28 cellular contexts compared by ENCODE assay signal in the genomic region with DNA sequence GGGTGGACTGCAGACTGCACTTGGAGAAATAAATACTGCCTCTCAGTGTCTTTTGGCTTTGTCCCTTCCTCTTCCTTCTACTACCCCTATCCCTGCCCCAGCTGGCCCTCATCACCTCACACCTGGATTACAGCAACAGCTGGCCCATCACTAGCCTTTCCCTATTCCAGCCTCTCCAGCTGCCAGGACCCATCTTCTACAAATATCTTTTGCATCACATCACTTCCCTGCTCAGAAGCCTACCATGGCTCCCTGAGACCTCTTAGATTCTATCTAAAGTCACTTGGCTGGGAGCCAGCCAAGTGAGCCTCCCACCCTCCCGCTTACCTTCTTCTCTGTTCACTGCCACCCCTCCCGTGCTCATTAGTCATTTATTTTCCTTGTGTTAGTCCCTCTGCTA.
DNase-seq lines count a peak whose midpoint lies in the region; ATAC-seq and TF ChIP-seq lines count a peak whose summit lies in the region.
"Had no signal": no experiment of that assay in that cellular context is flagged by ENCODE, and none has a peak within 500 bp of the region (broad histone marks: within the 10 kb centered on the region; RNA-seq: fewer than 3 reads in every experiment).

No MANE protein-coding gene starts in this region.

- H3K4me3 ChIP-seq in fibroblast of pulmonary artery (replicated peaks; ENCODE audit: low read depth, low read length), result no peak overlapping the region
- H3K4me3 ChIP-seq: adrenal gland, GM23338, transverse colon had no signal

- intact Hi-C loops in natural killer cell (cut with micrococcal nuclease) (no loop called here), left colon (cut with DNase I, micrococcal nuclease) (no loop called here)

- no peaks in the 10 kb centered on the region for H3K36me3 Mint-ChIP-seq in natural killer cell
- no peaks in the 10 kb centered on the region for H3K36me3 Mint-ChIP-seq in natural killer cell treated with Interleukin-12 subunit alpha and Interleukin-12 subunit beta and Interleukin-15 and Interleukin-18, amount 100 ng/mL, for 72 hours
- peaks cover under 1 to 8% (median 5%) of the 10 kb centered on the region in 3 donors for H3K36me3 Mint-ChIP-seq in naive thymus-derived CD8-positive, alpha-beta T cell

- peaks cover 0 to 6% of the 10 kb centered on the region in 2 donors for H3K27me3 Mint-ChIP-seq in natural killer cell (ENCODE audit: low read depth in 2 of 2)
- H3K27me3 Mint-ChIP-seq in natural killer cell treated with Interleukin-12 subunit alpha and Interleukin-12 subunit beta and Interleukin-15 and Interleukin-18, amount 100 ng/mL, for 72 hours, result peaks cover 0 to 21% of the 10 kb centered on the region in 2 donors
- H3K27me3 Mint-ChIP-seq in naive thymus-derived CD8-positive, alpha-beta T cell, result no peaks in the 10 kb centered on the region

- peaks cover 34 to 45% of the 10 kb centered on the region in 2 donors for H3K4me1 Mint-ChIP-seq in natural killer cell
- H3K4me1 Mint-ChIP-seq in natural killer cell treated with Interleukin-12 subunit alpha and Interleukin-12 subunit beta and Interleukin-15 and Interleukin-18, amount 100 ng/mL, for 72 hours (ENCODE audit: low read depth in 2 of 2), result peaks cover 23 to 25% of the 10 kb centered on the region in 2 donors
- H3K4me1 Mint-ChIP-seq in naive thymus-derived CD8-positive, alpha-beta T cell, result peaks cover 27 to 65% (median 49%) of the 10 kb centered on the region in 4 donors

- DNase-seq in natural killer cell (no peak), fibroblast of pulmonary artery (ENCODE audit: low read depth) (peak; percentile 22), UCSD-AML1 (lab: John Stamatoyannopoulos, UW; ENCODE audit: unreplicated experiment) (no peak), left colon (no peak), iPS-NIHi7 (ENCODE audit: extremely low spot score) (no peak), hepatic stellate cell (ENCODE audit: low spot score) (no peak)
- no peak for DNase-seq in natural killer cell treated with Interleukin-12 subunit alpha and Interleukin-12 subunit beta and Interleukin-15 and Interleukin-18, amount 100 ng/mL, for 72 hours (ENCODE audit: low spot score)
- DNase-seq in naive thymus-derived CD8-positive, alpha-beta T cell, result no peak
- DNase-seq: activated CD4-positive, alpha-beta T cell treated with anti-CD3 and anti-CD28 coated beads for 1 hour; activated CD8-positive, alpha-beta T cell treated with anti-CD3 and anti-CD28 coated beads, Interleukin-2, amount 10 ng/mL, durations not matched to agents 7 days and 5 days; activated gamma-delta T cell treated with Interleukin-2 at 50 U/mL for 16 hours; activated T-cell treated with anti-CD3 and anti-CD28 coated beads for 4 hours; Caco-2; DMS79 treated with DMSO at 0.1 percent for 48 hours; left cardiac atrium; NCI-H1436 treated with DMSO at 0.1 percent for 48 hours; NCI-H2107; NCI-H510A; NK-92 treated with Interleukin-12 subunit alpha and Interleukin-12 subunit beta, amount 100 ng/mL, for 24 hours; right cardiac atrium; SIG-M5; stimulated activated CD4-positive, alpha-beta T cell treated with anti-CD3 and anti-CD28 coated beads, Interleukin-15, amount 100 ng/mL, for 24 hours; transverse colon had no signal

- peak overlapping the region; percentile 68 to 99 for H3K27ac Mint-ChIP-seq in natural killer cell
- no peak overlapping the region for H3K27ac Mint-ChIP-seq in natural killer cell treated with Interleukin-12 subunit alpha and Interleukin-12 subunit beta and Interleukin-15 and Interleukin-18, amount 100 ng/mL, for 72 hours
- peak overlapping the region in 9 of 10 donors; percentile 24 to 100 (median 77) for H3K27ac Mint-ChIP-seq in naive thymus-derived CD8-positive, alpha-beta T cell
- H3K27ac Mint-ChIP-seq: activated CD8-positive, alpha-beta T cell treated with anti-CD3 and anti-CD28 coated beads, Interleukin-2, amount 10 ng/mL, durations not matched to agents 7 days and 5 days; GM23338 had no signal

- TF ChIP-seq CTCF in natural killer cell (IDR thresholded peaks at IDR 0.05) (no peak), fibroblast of pulmonary artery (IDR thresholded peaks at IDR 0.05; ENCODE audit: low read length, missing control alignments) (no peak)

- no peak for ATAC-seq in natural killer cell
- no peak for ATAC-seq in natural killer cell treated with Interleukin-12 subunit alpha and Interleukin-12 subunit beta and Interleukin-15 and Interleukin-18, amount 100 ng/mL, for 72 hours
- ATAC-seq in naive thymus-derived CD8-positive, alpha-beta T cell, result no peak
- ATAC-seq in left colon, result no peak
- ATAC-seq: activated CD8-positive, alpha-beta T cell treated with anti-CD3 and anti-CD28 coated beads, Interleukin-2, amount 10 ng/mL, durations not matched to agents 7 days and 5 days; GM23338; left cardiac atrium; Panc1; right cardiac atrium had no signal

- no peak overlapping the region for H3K4me3 Mint-ChIP-seq in natural killer cell
- no peak overlapping the region for H3K4me3 Mint-ChIP-seq in natural killer cell treated with Interleukin-12 subunit alpha and Interleukin-12 subunit beta and Interleukin-15 and Interleukin-18, amount 100 ng/mL, for 72 hours
- H3K4me3 Mint-ChIP-seq in naive thymus-derived CD8-positive, alpha-beta T cell, result no peak overlapping the region
- H3K4me3 Mint-ChIP-seq: activated CD8-positive, alpha-beta T cell treated with anti-CD3 and anti-CD28 coated beads, Interleukin-2, amount 10 ng/mL, durations not matched to agents 7 days and 5 days; GM23338; neural crest cell had no signal

- H3K9me3 Mint-ChIP-seq in natural killer cell, result no peaks in the 10 kb centered on the region
- no peaks in the 10 kb centered on the region for H3K9me3 Mint-ChIP-seq in natural killer cell treated with Interleukin-12 subunit alpha and Interleukin-12 subunit beta and Interleukin-15 and Interleukin-18, amount 100 ng/mL, for 72 hours
- peaks cover 0 to 5% (median 0%) of the 10 kb centered on the region in 9 donors for H3K9me3 Mint-ChIP-seq in naive thymus-derived CD8-positive, alpha-beta T cell
- H3K9me3 Mint-ChIP-seq: brain, GM23338, neural crest cell had no signal

- POLR2A ChIA-PET in naive thymus-derived CD8-positive, alpha-beta T cell (lab: Charles Lee), result interaction anchor here (17.6 kb wide), 1 partner anchor 29 kb away, joined by 851 read pairs; no protein-coding TSS in a partner anchor

Comparison
In these comparisons a context has a peak if more than half of its experiments do, and no peak if none do; other contexts are left out.
1. H3K27ac Mint-ChIP-seq: peak in natural killer cell (2 of 2) and naive thymus-derived CD8-positive, alpha-beta T cell (9 of 10); none in natural killer cell treated with Interleukin-12 subunit alpha and Interleukin-12 subunit beta and Interleukin-15 and Interleukin-18, amount 100 ng/mL, for 72 hours (0 of 2).